In the genomic region with DNA sequence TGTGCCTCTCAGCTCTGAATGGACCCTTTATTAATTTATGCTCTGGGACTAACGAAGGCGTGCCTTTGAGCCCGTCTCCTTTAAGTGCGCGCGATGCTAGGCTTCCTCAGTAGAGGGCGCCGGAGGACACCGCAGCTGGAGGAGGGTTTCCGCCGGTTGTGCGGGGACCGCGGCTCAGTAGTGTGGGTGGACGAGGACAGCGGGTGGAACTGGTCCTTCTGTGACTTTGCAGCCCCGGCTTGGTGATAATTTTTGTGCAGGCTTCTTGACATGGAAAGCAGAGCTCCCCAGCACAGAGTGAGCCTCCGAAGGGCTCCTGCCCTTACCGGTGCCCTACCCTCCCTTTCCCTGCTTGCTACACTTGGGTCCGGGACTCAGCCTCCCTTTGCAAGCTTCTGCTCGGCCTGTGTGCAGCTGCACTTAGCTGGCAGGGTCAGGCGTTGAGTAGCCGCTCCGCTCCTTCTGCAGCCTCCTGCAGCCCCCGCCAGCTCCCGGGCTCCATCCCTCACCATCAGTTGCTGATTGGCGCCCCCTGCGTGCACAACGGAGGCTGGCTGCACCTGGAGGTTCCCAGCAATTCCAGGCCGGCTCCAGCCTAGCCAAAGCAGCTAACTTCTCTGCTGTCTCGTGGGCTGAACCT, we compare ENCODE assay signal across 8 cellular contexts. TPM values are rescaled to one million over a fixed set of nuclear protein-coding genes. Genes with fewer than 3 reads are reported as not detected.
DNase-seq lines count a peak whose midpoint lies in the region; ATAC-seq, FAIRE-seq and TF ChIP-seq lines count a peak whose summit lies in the region.

No MANE protein-coding gene starts in this region.

- no peak overlapping the region for H3K27ac ChIP-seq in vagina

- no peaks in the 10 kb centered on the region for H3K27me3 ChIP-seq in vagina

- peak overlapping the region; percentile 51 for H3K4me3 ChIP-seq in astrocyte of the cerebellum (ENCODE audit: low read depth, low read length)
- peak overlapping the region; percentile 38 to 47 for H3K4me3 ChIP-seq in vagina

- H3K9me3 ChIP-seq in vagina = no peaks in the 10 kb centered on the region

- in situ Hi-C loops in astrocyte of the cerebellum (cut with HindIII; ENCODE audit: low sequenced_read_pairs) = loop anchor here (25.0 kb wide), 4 partner anchors 433 to 1508 kb away; a partner anchor contains a TSS

- DNase-seq in GM12892 (ENCODE audit: insufficient read length) (peak; percentile 39), NCI-H1105 (lab: John Stamatoyannopoulos, UW) (peak; percentile 43), T-helper 9 cell (peak; percentile 67), astrocyte of the cerebellum (ENCODE audit: low read depth) (peak; percentile 39), hippocampal formation (lab: John Stamatoyannopoulos, UW) (peak; percentile 73 to 81), renal cortical epithelial cell (ENCODE audit: low read depth) (peak; percentile 46), vagina (ENCODE audit: extremely low spot score in 2 of 2) (no peak)

- ATAC-seq in HG02678 (IDR thresholded peaks at IDR 0.05; ENCODE audit: unreplicated experiment) = peak; percentile 96

- no peaks in the 10 kb centered on the region for H3K36me3 ChIP-seq in vagina

- H3K4me1 ChIP-seq in vagina = peaks cover 11% of the 10 kb centered on the region

- TF ChIP-seq CTCF in astrocyte of the cerebellum (IDR thresholded peaks at IDR 0.05; ENCODE audit: low read depth, low read length, missing control alignments) = peak; percentile 89
- peak; percentile 19 to 71 (median 67) for TF ChIP-seq CTCF in vagina (IDR thresholded peaks at IDR 0.05)

- intact Hi-C loops in vagina (cut with DNase I) = loop anchor here (5.0 kb wide), 1 partner anchor 1348 kb away; a partner anchor contains a TSS

- TF ChIP-seq POLR2A in GM12892 (IDR thresholded peaks at IDR 0.05; ENCODE audit: low read depth, low read length) = no peak
- no peak for TF ChIP-seq POLR2A in vagina (IDR thresholded peaks at IDR 0.05)

- peak; percentile 73 for FAIRE-seq in GM12892 (lab: Jason Lieb, UNC)

RNA-seq across cellular contexts. Expression of a gene that starts 26.8 kb away (rescaled TPM):
- 21.7 TPM for polyA plus RNA-seq in GM12892 (2012; ENCODE audit: missing spikeins)
- 20.7 and 63.0 TPM in 2 replicates for total RNA-seq in renal cortical epithelial cell
- 37.8 TPM for total RNA-seq in vagina

Comparison
In these comparisons a context has a peak if more than half of its experiments do, and no peak if none do; other contexts are left out.
1. DNase-seq: peak in GM12892 (single experiment), NCI-H1105 (single experiment), T-helper 9 cell (single experiment), astrocyte of the cerebellum (single experiment), hippocampal formation (2 of 2) and renal cortical epithelial cell (single experiment); none in vagina (0 of 2).